ENCODE assay signal across 13 cellular contexts in genomic region chr19:11165486-11166030, GRCh38. TPM values are rescaled to one million over a fixed set of nuclear protein-coding genes. Genes with fewer than 3 reads are reported as not detected.
A peak's percentile ranks its signal among the peaks of the same experiment; 100 is the strongest.
DNase-seq lines count a peak whose midpoint lies in the region; ATAC-seq and TF ChIP-seq lines count a peak whose summit lies in the region.
"Had no signal": no experiment of that assay in that cellular context is flagged by ENCODE, and none has a peak within 500 bp of the region (broad histone marks: within the 10 kb centered on the region; RNA-seq: fewer than 3 reads in every experiment).

No MANE protein-coding gene starts in this region.

- no peaks in the 10 kb centered on the region for H3K9me2 ChIP-seq in MM.1S (replicated peaks; ENCODE audit: insufficient read depth, low read length)

- H3K9ac ChIP-seq in MM.1S (ENCODE audit: low read length): no peak overlapping the region

- no peak for TF ChIP-seq POLR2A in gastroesophageal sphincter (IDR thresholded peaks at IDR 0.05)
- no peak for TF ChIP-seq POLR2A in prostate gland (IDR thresholded peaks at IDR 0.05)

- ATAC-seq in Right ventricle myocardium inferior: peak; percentile 0
- no peak for ATAC-seq in left ventricle myocardium superior
- no peak for ATAC-seq in gastroesophageal sphincter
- ATAC-seq in aorta (ENCODE audit: low FRiP score): peak; percentile 20
- ATAC-seq: stimulated activated naive CD8-positive, alpha-beta T cell treated with anti-CD3 and anti-CD28 coated beads, Interleukin-15, Interleukin-2, amounts not matched to agents 100 U/mL and 50 U/mL, for 24 hours had no signal

- H3K27me3 ChIP-seq in gastroesophageal sphincter (no peaks in the 10 kb centered on the region), prostate gland (replicated peaks; ENCODE audit: insufficient read depth) (no peaks in the 10 kb centered on the region), aorta (ENCODE audit: control insufficient read depth in 1 of 2, insufficient read depth in 2 of 2, low read length in 1 of 2) (no peaks in the 10 kb centered on the region), MM.1S (replicated peaks; ENCODE audit: insufficient read depth, low read length) (no peaks in the 10 kb centered on the region)

- H3K4me3 ChIP-seq in gastroesophageal sphincter: peak overlapping the region in 1 of 2 donors; percentile 23
- H3K4me3 ChIP-seq in prostate gland: no peak overlapping the region
- no peak overlapping the region for H3K4me3 ChIP-seq in aorta (ENCODE audit: low read length in 2 of 2)
- no peak overlapping the region for H3K4me3 ChIP-seq in MM.1S (ENCODE audit: low read length)

- H3F3A ChIP-seq in MM.1S (ENCODE audit: insufficient read depth, low read length): no peaks in the 10 kb centered on the region

- DNase-seq in Right ventricle myocardium inferior (ENCODE audit: missing footprints) (no peak), left ventricle myocardium superior (no peak), prostate gland (ENCODE audit: low spot score) (no peak), aorta (no peak), MM.1S (no peak), putamen (ENCODE audit: low spot score) (no peak)
- no peak for DNase-seq in activated CD4-positive, alpha-beta T cell treated with anti-CD3 and anti-CD28 coated beads for 4 hours
- DNase-seq: 8988T; effector memory CD4-positive, alpha-beta T cell; NCI-H1092 treated with DMSO at 0.1 percent for 48 hours; stimulated activated naive CD8-positive, alpha-beta T cell treated with anti-CD3 and anti-CD28 coated beads, Interleukin-15, Interleukin-2, amounts not matched to agents 100 U/mL and 50 U/mL, for 24 hours; T-helper 9 cell had no signal

- TF ChIP-seq CTCF in gastroesophageal sphincter (IDR thresholded peaks at IDR 0.05) (peak in 1 of 4 experiments; percentile 1), prostate gland (IDR thresholded peaks at IDR 0.05) (no peak), MM.1S (IDR thresholded peaks at IDR 0.05; ENCODE audit: low read length) (no peak)

- no peak for TF ChIP-seq EP300 in gastroesophageal sphincter (IDR thresholded peaks at IDR 0.05)

- H3K9me3 ChIP-seq in gastroesophageal sphincter: no peaks in the 10 kb centered on the region
- no peaks in the 10 kb centered on the region for H3K9me3 ChIP-seq in prostate gland
- H3K9me3 ChIP-seq in aorta (ENCODE audit: control insufficient read depth, low read length): no peaks in the 10 kb centered on the region
- no peaks in the 10 kb centered on the region for H3K9me3 ChIP-seq in MM.1S (replicated peaks; ENCODE audit: insufficient read depth, low read length)

- peaks cover 8 to 98% (median 34%) of the 10 kb centered on the region in 3 donors for H3K4me1 ChIP-seq in gastroesophageal sphincter
- H3K4me1 ChIP-seq in prostate gland (replicated peaks): no peaks in the 10 kb centered on the region
- no peaks in the 10 kb centered on the region for H3K4me1 ChIP-seq in aorta (ENCODE audit: control insufficient read depth in 1 of 2, insufficient read depth in 2 of 2, low read length in 2 of 2)
- no peaks in the 10 kb centered on the region for H3K4me1 ChIP-seq in MM.1S (ENCODE audit: low read length)

- no peak overlapping the region for H3K4me2 ChIP-seq in MM.1S (ENCODE audit: low read depth, low read length)

- peak overlapping the region; percentile 84 to 95 (median 86) for H3K27ac ChIP-seq in gastroesophageal sphincter
- H3K27ac ChIP-seq in prostate gland: peak overlapping the region; percentile 72 to 78
- H3K27ac ChIP-seq in aorta (ENCODE audit: low read depth in 1 of 2, low read length in 2 of 2): peak overlapping the region in 1 of 2 donors; percentile 91
- no peak overlapping the region for H3K27ac ChIP-seq in MM.1S (ENCODE audit: low read length)

- H3K36me3 ChIP-seq in gastroesophageal sphincter (peaks cover 0 to 64% of the 10 kb centered on the region in 2 donors), prostate gland (peaks cover 4 to 5% of the 10 kb centered on the region in 2 donors), aorta (ENCODE audit: control insufficient read depth in 1 of 2, insufficient read depth in 2 of 2, low read length in 1 of 2) (peaks cover 0 to 5% of the 10 kb centered on the region in 2 donors), MM.1S (replicated peaks; ENCODE audit: insufficient read depth, low read length) (no peaks in the 10 kb centered on the region)

- H2AFZ ChIP-seq in MM.1S (ENCODE audit: low read length): no peak overlapping the region

- no peaks in the 10 kb centered on the region for H3K79me2 ChIP-seq in MM.1S (ENCODE audit: low read length)

- intact Hi-C loops in Right ventricle myocardium inferior (cut with DNase I) (no loop called here), left ventricle myocardium superior (cut with micrococcal nuclease) (no loop called here), prostate gland (cut with DNase I) (loop anchor here (2.0 kb wide), 1 partner anchor 23 kb away; no protein-coding TSS in a partner anchor), aorta (cut with DNase I) (loop anchor here in 1 of 2 donors (2.0 kb wide), 1 partner anchor 37 kb away; no protein-coding TSS in a partner anchor)

- no peaks in the 10 kb centered on the region for H4K20me1 ChIP-seq in MM.1S (ENCODE audit: insufficient read depth, low read length)

- WGBS in gastroesophageal sphincter (ENCODE audit: low coverage in 1 of 2), 2 donors: 31 to 40% methylated on average over 1 to 4 of the region's 13 CpGs
- WGBS in prostate gland: 74% methylated on average over 13 of the region's 13 CpGs
- 29 to 35% methylated on average over 13 of the region's 13 CpGs for WGBS in aorta, 2 donors

RNA-seq across cellular contexts. Expression of gene SPC24, which starts 10.0 kb away (rescaled TPM):
- total RNA-seq in Right ventricle myocardium inferior: 8.6 TPM
- total RNA-seq in left ventricle myocardium superior: 8.1 TPM
- 1 to 10 TPM; 4.2 to 6.8 (median 5.7) TPM for total RNA-seq in gastroesophageal sphincter
- 1 to 10 TPM in 1 of 2 donors, under 1 TPM in 1; 0.73 to 5.0 TPM for total RNA-seq in prostate gland
- 1 to 10 TPM; 1.1 to 2.9 TPM for total RNA-seq in aorta
- 1 to 10 TPM in 1 of 2 donors, under 1 TPM in 1; 0.43 to 1.0 TPM for polyA plus RNA-seq in aorta

RNA-seq across cellular contexts. Expression of gene KANK2, which starts 31.8 kb away (rescaled TPM):
- 434 TPM for total RNA-seq in Right ventricle myocardium inferior
- 471 TPM for total RNA-seq in left ventricle myocardium superior
- total RNA-seq in gastroesophageal sphincter: 1,000 to 10,000 TPM in 3 of 4 donors, 100 to 1,000 TPM in 1; 913 to 1,808 (median 1,065) TPM
- 100 to 1,000 TPM; 150 to 370 TPM for total RNA-seq in prostate gland
- total RNA-seq in aorta: 100 to 1,000 TPM; 316 to 379 TPM
- polyA plus RNA-seq in aorta: 100 to 1,000 TPM; 269 to 282 TPM

Comparison
In these comparisons a context has a peak if more than half of its experiments do, and no peak if none do; other contexts are left out.
1. ATAC-seq: peak in Right ventricle myocardium inferior (single experiment) and aorta (single experiment); none in left ventricle myocardium superior (single experiment) and gastroesophageal sphincter (single experiment).